Comparison of ENCODE assay signal across 1 cellular context in genomic region chr3:46578973-46579755, GRCh38.
TF ChIP-seq lines count a peak whose summit lies in the region.

No MANE protein-coding gene starts in this region.

TF ChIP-seq in HepG2, 621 proteins besides CTCF, POLR2A, EP300 and RAD21 (continued from another document):
- no peak for TF ChIP-seq ZNF691 (CRISPR knock-in tag; IDR thresholded peaks at IDR 0.05; ENCODE audit: borderline replicate concordance, low read depth)
- TF ChIP-seq PAXIP1 (CRISPR knock-in tag; conservative IDR thresholded peaks at IDR 0.05) = peak; percentile 83
- TF ChIP-seq TCF12 (IDR thresholded peaks at IDR 0.05) = no peak
- TF ChIP-seq TCF12 (CRISPR knock-in tag; IDR thresholded peaks at IDR 0.05) = no peak
- TF ChIP-seq RBAK (CRISPR knock-in tag; IDR thresholded peaks at IDR 0.05) = no peak
- no peak for TF ChIP-seq ZNF101 (CRISPR knock-in tag; IDR thresholded peaks at IDR 0.05; ENCODE audit: borderline replicate concordance, low read depth)
- no peak for TF ChIP-seq HMGA1 (CRISPR knock-in tag; conservative IDR thresholded peaks at IDR 0.05)
- no peak for TF ChIP-seq FLYWCH1 (CRISPR knock-in tag; IDR thresholded peaks at IDR 0.05)
- TF ChIP-seq THAP11 (CRISPR knock-in tag; IDR thresholded peaks at IDR 0.05) = peak; percentile 34; the same call in 1 of the 2 replicates
- TF ChIP-seq ZNF746 (CRISPR knock-in tag; IDR thresholded peaks at IDR 0.05) = 0 out of 2 replicates have a peak, but pooled peaks have one; percentile 44
- no peak for TF ChIP-seq XBP1 (CRISPR knock-in tag; IDR thresholded peaks at IDR 0.05)
- TF ChIP-seq THYN1 (CRISPR knock-in tag; IDR thresholded peaks at IDR 0.05; ENCODE audit: borderline replicate concordance, low read depth) = no peak
- no peak for TF ChIP-seq HNF4G (IDR thresholded peaks at IDR 0.05; ENCODE audit: borderline replicate concordance, low read depth, low read length)
- no peak for TF ChIP-seq HNF4G (CRISPR knock-in tag; IDR thresholded peaks at IDR 0.05; ENCODE audit: borderline replicate concordance, low read depth)
- no peak for TF ChIP-seq ZBTB10 (CRISPR knock-in tag; IDR thresholded peaks at IDR 0.05; ENCODE audit: borderline replicate concordance)
- no peak for TF ChIP-seq ZNF75D (CRISPR knock-in tag; IDR thresholded peaks at IDR 0.05; ENCODE audit: borderline replicate concordance)
- no peak for TF ChIP-seq KDM4B (CRISPR knock-in tag; IDR thresholded peaks at IDR 0.05)
- no peak for TF ChIP-seq NRL (CRISPR knock-in tag; IDR thresholded peaks at IDR 0.05; ENCODE audit: borderline replicate concordance)
- TF ChIP-seq, protein P1, sequence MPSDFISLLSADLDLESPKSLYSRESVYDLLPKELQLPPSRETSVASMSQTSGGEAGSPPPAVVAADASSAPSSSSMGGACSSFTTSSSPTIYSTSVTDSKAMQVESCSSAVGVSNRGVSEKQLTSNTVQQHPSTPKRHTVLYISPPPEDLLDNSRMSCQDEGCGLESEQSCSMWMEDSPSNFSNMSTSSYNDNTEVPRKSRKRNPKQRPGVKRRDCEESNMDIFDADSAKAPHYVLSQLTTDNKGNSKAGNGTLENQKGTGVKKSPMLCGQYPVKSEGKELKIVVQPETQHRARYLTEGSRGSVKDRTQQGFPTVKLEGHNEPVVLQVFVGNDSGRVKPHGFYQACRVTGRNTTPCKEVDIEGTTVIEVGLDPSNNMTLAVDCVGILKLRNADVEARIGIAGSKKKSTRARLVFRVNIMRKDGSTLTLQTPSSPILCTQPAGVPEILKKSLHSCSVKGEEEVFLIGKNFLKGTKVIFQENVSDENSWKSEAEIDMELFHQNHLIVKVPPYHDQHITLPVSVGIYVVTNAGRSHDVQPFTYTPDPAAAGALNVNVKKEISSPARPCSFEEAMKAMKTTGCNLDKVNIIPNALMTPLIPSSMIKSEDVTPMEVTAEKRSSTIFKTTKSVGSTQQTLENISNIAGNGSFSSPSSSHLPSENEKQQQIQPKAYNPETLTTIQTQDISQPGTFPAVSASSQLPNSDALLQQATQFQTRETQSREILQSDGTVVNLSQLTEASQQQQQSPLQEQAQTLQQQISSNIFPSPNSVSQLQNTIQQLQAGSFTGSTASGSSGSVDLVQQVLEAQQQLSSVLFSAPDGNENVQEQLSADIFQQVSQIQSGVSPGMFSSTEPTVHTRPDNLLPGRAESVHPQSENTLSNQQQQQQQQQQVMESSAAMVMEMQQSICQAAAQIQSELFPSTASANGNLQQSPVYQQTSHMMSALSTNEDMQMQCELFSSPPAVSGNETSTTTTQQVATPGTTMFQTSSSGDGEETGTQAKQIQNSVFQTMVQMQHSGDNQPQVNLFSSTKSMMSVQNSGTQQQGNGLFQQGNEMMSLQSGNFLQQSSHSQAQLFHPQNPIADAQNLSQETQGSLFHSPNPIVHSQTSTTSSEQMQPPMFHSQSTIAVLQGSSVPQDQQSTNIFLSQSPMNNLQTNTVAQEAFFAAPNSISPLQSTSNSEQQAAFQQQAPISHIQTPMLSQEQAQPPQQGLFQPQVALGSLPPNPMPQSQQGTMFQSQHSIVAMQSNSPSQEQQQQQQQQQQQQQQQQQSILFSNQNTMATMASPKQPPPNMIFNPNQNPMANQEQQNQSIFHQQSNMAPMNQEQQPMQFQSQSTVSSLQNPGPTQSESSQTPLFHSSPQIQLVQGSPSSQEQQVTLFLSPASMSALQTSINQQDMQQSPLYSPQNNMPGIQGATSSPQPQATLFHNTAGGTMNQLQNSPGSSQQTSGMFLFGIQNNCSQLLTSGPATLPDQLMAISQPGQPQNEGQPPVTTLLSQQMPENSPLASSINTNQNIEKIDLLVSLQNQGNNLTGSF (CRISPR knock-in tag; IDR thresholded peaks at IDR 0.05) = no peak
- no peak for TF ChIP-seq STAT5B (CRISPR knock-in tag; IDR thresholded peaks at IDR 0.05)
- no peak for TF ChIP-seq THAP8 (CRISPR knock-in tag; IDR thresholded peaks at IDR 0.05; ENCODE audit: borderline replicate concordance)
- no peak for TF ChIP-seq KAT2B (IDR thresholded peaks at IDR 0.05; ENCODE audit: borderline replicate concordance, low read depth, low read length)
- no peak for TF ChIP-seq ZNF770 (CRISPR knock-in tag; IDR thresholded peaks at IDR 0.05)
- TF ChIP-seq ZNF224 (CRISPR knock-in tag; IDR thresholded peaks at IDR 0.05) = no peak
- TF ChIP-seq POLR2AphosphoS5 (IDR thresholded peaks at IDR 0.05; ENCODE audit: low read depth, low read length) = no peak
- no peak; the same call in 1 of the 2 replicates for TF ChIP-seq THRA (CRISPR knock-in tag; IDR thresholded peaks at IDR 0.05; ENCODE audit: borderline replicate concordance)
- TF ChIP-seq NFE2L2 (IDR thresholded peaks at IDR 0.05; ENCODE audit: low read length) = no peak
- TF ChIP-seq ZNF343 (CRISPR knock-in tag; IDR thresholded peaks at IDR 0.05) = no peak
- no peak for TF ChIP-seq NCOA1 (CRISPR knock-in tag; IDR thresholded peaks at IDR 0.05)
